In genomic region chr12:67280088-67280487, GRCh38 we compare ENCODE assay signal across 21 cellular contexts.
"Had no signal": no experiment of that assay in that cellular context is flagged by ENCODE, and none has a peak within 500 bp of the region (broad histone marks: within the 10 kb centered on the region; RNA-seq: fewer than 3 reads in every experiment).

No MANE protein-coding gene starts in this region.

- H3K4me3 ChIP-seq: left lung, psoas muscle, skin epidermis, suprapubic skin, transverse colon, upper lobe of right lung, uterus had no signal

- DNase-seq: cortex of kidney; effector memory CD8-positive, alpha-beta T cell; kidney; left lung; mesenchymal stem cell; midbrain; naive thymus-derived CD4-positive, alpha-beta T cell; nucleus accumbens; psoas muscle; right cardiac atrium; stimulated activated CD4-positive, alpha-beta T cell treated with anti-CD3 and anti-CD28 coated beads, Interleukin-1b, Interleukin-23, amount 100 ng/mL, for 48 hours; stimulated activated CD4-positive, alpha-beta T cell treated with anti-CD3 and anti-CD28 coated beads, Interleukin-4, amount 100 ng/mL, for 1 hour; stimulated activated CD8-positive, alpha-beta memory T cell treated with anti-CD3 and anti-CD28 coated beads, Interleukin-4, amount 100 ng/mL, for 48 hours; stimulated activated naive CD4-positive, alpha-beta T cell; stimulated activated naive CD8-positive, alpha-beta T cell treated with anti-CD3 and anti-CD28 coated beads, Interleukin-15, amount 100 ng/mL, for 72 hours; transverse colon; upper lobe of right lung; uterus had no signal

- H3K27ac Mint-ChIP-seq: effector memory CD8-positive, alpha-beta T cell; stimulated activated naive CD8-positive, alpha-beta T cell treated with anti-CD3 and anti-CD28 coated beads, Interleukin-15, amount 100 ng/mL, for 72 hours had no signal

- H3K36me3 ChIP-seq: uterus had no signal

- H3K27me3 Mint-ChIP-seq: effector memory CD8-positive, alpha-beta T cell; naive thymus-derived CD4-positive, alpha-beta T cell; stimulated activated naive CD8-positive, alpha-beta T cell treated with anti-CD3 and anti-CD28 coated beads, Interleukin-15, amount 100 ng/mL, for 72 hours had no signal

- H3K4me3 Mint-ChIP-seq: nephron; stimulated activated naive CD8-positive, alpha-beta T cell treated with anti-CD3 and anti-CD28 coated beads, Interleukin-15, amount 100 ng/mL, for 72 hours had no signal

- H3K9me3 Mint-ChIP-seq: effector memory CD8-positive, alpha-beta T cell; naive thymus-derived CD4-positive, alpha-beta T cell; nephron; stimulated activated naive CD8-positive, alpha-beta T cell treated with anti-CD3 and anti-CD28 coated beads, Interleukin-15, amount 100 ng/mL, for 72 hours had no signal

- H3K27ac ChIP-seq: left lung, psoas muscle, skin epidermis, suprapubic skin, transverse colon, upper lobe of right lung, uterus had no signal

- H3K27me3 ChIP-seq: left lung, suprapubic skin, transverse colon, upper lobe of right lung, uterus had no signal

- H3K9me3 ChIP-seq: left lung, psoas muscle, suprapubic skin, transverse colon, upper lobe of right lung, uterus had no signal
